ENCODE assay signal across 9 cellular contexts in the genomic region with DNA sequence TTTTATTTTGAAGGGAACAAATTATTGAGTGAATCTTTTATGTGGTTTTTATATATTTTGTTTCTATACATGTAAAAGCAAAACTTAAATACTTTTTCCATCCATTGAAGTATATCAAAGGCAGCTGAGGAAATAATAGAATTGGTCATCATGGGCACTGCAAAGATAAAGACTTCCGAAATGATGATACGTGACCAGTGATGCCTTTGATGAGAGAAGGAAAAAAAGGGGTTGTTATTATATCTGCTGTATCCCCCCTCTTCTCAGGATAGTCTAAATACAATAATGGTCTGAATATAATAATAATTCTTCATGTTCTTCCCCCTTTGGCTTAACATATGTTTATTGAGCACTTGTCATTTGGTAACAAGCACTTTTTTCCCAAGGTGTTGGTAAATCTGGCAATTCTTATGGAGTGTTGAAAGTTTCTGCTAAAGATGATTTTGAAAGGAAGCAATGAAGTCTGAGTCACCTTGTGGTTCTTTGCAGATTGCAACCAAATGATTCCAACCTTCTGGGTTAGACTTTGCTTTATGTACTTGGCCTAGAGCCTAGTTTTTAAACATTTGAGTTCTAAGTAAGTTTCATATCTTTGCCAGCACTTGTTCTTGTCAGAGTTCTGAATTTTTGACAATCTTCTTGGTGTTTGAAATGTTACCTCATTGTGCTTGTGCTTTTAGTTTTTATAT.
DNase-seq lines count a peak whose midpoint lies in the region; ATAC-seq, FAIRE-seq and TF ChIP-seq lines count a peak whose summit lies in the region.
"Had no signal": no experiment of that assay in that cellular context is flagged by ENCODE, and none has a peak within 500 bp of the region (broad histone marks: within the 10 kb centered on the region; RNA-seq: fewer than 3 reads in every experiment).

No MANE protein-coding gene starts in this region.

- DNase-seq in cardiac muscle cell (ENCODE audit: low read depth in 1 of 2, low spot score in 1 of 2) (peak in 1 of 2 donors; percentile 79), Right ventricle myocardium superior (no peak), RPMI8226 (peak; percentile 11), fibroblast of mammary gland (ENCODE audit: low read depth) (peak; percentile 95), globus pallidus (ENCODE audit: low spot score) (no peak), GM12891 (ENCODE audit: insufficient read length, low spot score) (no peak), DMS79 (lab: John Stamatoyannopoulos, UW) (no peak)
- DNase-seq: activated CD4-positive, alpha-beta T cell treated with anti-CD3 and anti-CD28 coated beads, Interleukin-2, amount 10 ng/mL, durations not matched to agents 7 days and 5 days had no signal

- peak overlapping the region; percentile 77 for H3K27ac Mint-ChIP-seq in stimulated activated naive CD8-positive, alpha-beta T cell treated with anti-CD3 and anti-CD28 coated beads, Interleukin-15, Interleukin-2, amounts not matched to agents 100 ng/mL and 50 ng/mL, for 24 hours
- H3K27ac Mint-ChIP-seq: activated CD4-positive, alpha-beta T cell treated with anti-CD3 and anti-CD28 coated beads, Interleukin-2, amount 10 ng/mL, durations not matched to agents 7 days and 5 days had no signal

- no peak for FAIRE-seq in GM12891 (lab: Jason Lieb, UNC)

- H3K27me3 ChIP-seq in cardiac muscle cell, result no peaks in the 10 kb centered on the region

- no peaks in the 10 kb centered on the region for H3K27me3 Mint-ChIP-seq in stimulated activated naive CD8-positive, alpha-beta T cell treated with anti-CD3 and anti-CD28 coated beads, Interleukin-15, Interleukin-2, amounts not matched to agents 100 ng/mL and 50 ng/mL, for 24 hours
- H3K27me3 Mint-ChIP-seq: activated CD4-positive, alpha-beta T cell treated with anti-CD3 and anti-CD28 coated beads, Interleukin-2, amount 10 ng/mL, durations not matched to agents 7 days and 5 days had no signal

- H3K4me3 ChIP-seq in cardiac muscle cell (no peak overlapping the region), fibroblast of mammary gland (ENCODE audit: control insufficient read depth, low read depth, low read length) (no peak overlapping the region)

- no peak for ATAC-seq in Right ventricle myocardium superior (ENCODE audit: poor library complexity)

- intact Hi-C loops in Right ventricle myocardium superior (cut with DNase I), result no loop called here

- no peaks in the 10 kb centered on the region for H3K9me3 Mint-ChIP-seq in stimulated activated naive CD8-positive, alpha-beta T cell treated with anti-CD3 and anti-CD28 coated beads, Interleukin-15, Interleukin-2, amounts not matched to agents 100 ng/mL and 50 ng/mL, for 24 hours
- H3K9me3 Mint-ChIP-seq: activated CD4-positive, alpha-beta T cell treated with anti-CD3 and anti-CD28 coated beads, Interleukin-2, amount 10 ng/mL, durations not matched to agents 7 days and 5 days had no signal

- H3K9me3 ChIP-seq in cardiac muscle cell (ENCODE audit: low read depth), result no peaks in the 10 kb centered on the region

- H3K4me3 Mint-ChIP-seq in stimulated activated naive CD8-positive, alpha-beta T cell treated with anti-CD3 and anti-CD28 coated beads, Interleukin-15, Interleukin-2, amounts not matched to agents 100 ng/mL and 50 ng/mL, for 24 hours, result no peak overlapping the region
- H3K4me3 Mint-ChIP-seq: activated CD4-positive, alpha-beta T cell treated with anti-CD3 and anti-CD28 coated beads, Interleukin-2, amount 10 ng/mL, durations not matched to agents 7 days and 5 days had no signal

- peaks cover 55% of the 10 kb centered on the region for H3K36me3 Mint-ChIP-seq in stimulated activated naive CD8-positive, alpha-beta T cell treated with anti-CD3 and anti-CD28 coated beads, Interleukin-15, Interleukin-2, amounts not matched to agents 100 ng/mL and 50 ng/mL, for 24 hours (ENCODE audit: low read depth)

- TF ChIP-seq CTCF in cardiac muscle cell (IDR thresholded peaks at IDR 0.05; ENCODE audit: low read depth, low read length), result peak; percentile 6
- TF ChIP-seq CTCF in fibroblast of mammary gland (conservative IDR thresholded peaks at IDR 0.05; ENCODE audit: control insufficient read depth, insufficient read depth, low read depth, low read length), result peak; percentile 1

- no peaks in the 10 kb centered on the region for H3K4me1 ChIP-seq in cardiac muscle cell (ENCODE audit: low read depth)

- H3K36me3 ChIP-seq in cardiac muscle cell, result peaks cover 55% of the 10 kb centered on the region

- TF ChIP-seq POLR2A in GM12891 (IDR thresholded peaks at IDR 0.05; ENCODE audit: low read depth, low read length), result no peak

- H3K27ac ChIP-seq in cardiac muscle cell, result no peak overlapping the region

- peaks cover 30% of the 10 kb centered on the region for H3K4me1 Mint-ChIP-seq in stimulated activated naive CD8-positive, alpha-beta T cell treated with anti-CD3 and anti-CD28 coated beads, Interleukin-15, Interleukin-2, amounts not matched to agents 100 ng/mL and 50 ng/mL, for 24 hours (ENCODE audit: low read depth)

TF ChIP-seq in GM12891, 5 proteins besides CTCF, POLR2A, EP300 and RAD21:
- TF ChIP-seq SPI1 (IDR thresholded peaks at IDR 0.05; ENCODE audit: low read depth, low read length) (no peak), PAX5 (IDR thresholded peaks at IDR 0.05; ENCODE audit: insufficient read depth, low read length, severe bottlenecking) (no peak), TAF1 (IDR thresholded peaks at IDR 0.05; ENCODE audit: low read depth, low read length) (no peak), POU2F2 (IDR thresholded peaks at IDR 0.05; ENCODE audit: low read depth, low read length) (no peak), POLR2AphosphoS5 (IDR thresholded peaks at IDR 0.05; ENCODE audit: low read depth, low read length) (no peak)

Comparison
In these comparisons a context has a peak if more than half of its experiments do, and no peak if none do; other contexts are left out.
1. DNase-seq: peak in RPMI8226 (single experiment) and fibroblast of mammary gland (single experiment); none in Right ventricle myocardium superior (single experiment), globus pallidus (single experiment), GM12891 (single experiment) and DMS79 (single experiment).